Comparison of ENCODE assay signal across 16 cellular contexts in the genomic region with DNA sequence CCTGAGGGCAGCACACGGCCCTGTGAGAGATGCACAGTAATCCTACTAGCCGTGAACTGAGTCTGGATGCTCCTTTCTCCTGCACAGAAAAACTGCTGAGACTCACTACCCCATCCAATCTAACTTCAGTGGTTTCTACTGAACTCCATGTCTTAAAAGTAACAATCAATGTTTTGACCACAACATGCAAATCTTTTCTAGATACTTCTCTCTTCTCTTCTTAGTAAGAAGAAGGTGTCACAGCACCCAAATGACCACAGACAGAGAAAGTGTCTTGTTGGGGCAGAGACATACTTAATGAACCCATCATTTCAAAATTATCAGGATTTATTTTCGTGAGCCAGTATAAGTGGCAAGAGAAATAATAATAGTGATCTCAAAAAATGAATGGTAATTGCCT.
DNase-seq lines count a peak whose midpoint lies in the region; ATAC-seq, FAIRE-seq and TF ChIP-seq lines count a peak whose summit lies in the region.
"Had no signal": no experiment of that assay in that cellular context is flagged by ENCODE, and none has a peak within 500 bp of the region (broad histone marks: within the 10 kb centered on the region; RNA-seq: fewer than 3 reads in every experiment).

No MANE protein-coding gene starts in this region.

- no peak overlapping the region for H3K27ac Mint-ChIP-seq in CD8-positive, alpha-beta memory T cell
- H3K27ac Mint-ChIP-seq: T-helper 2 cell treated with Interferon-gamma antibody and Interleukin-4, amounts not matched to agents 5 μg/mL and 100 μg/mL, for 36 hours had no signal

- CTCF ChIA-PET in CD8-positive, alpha-beta memory T cell (lab: Charles Lee) = no interaction called here

- in situ Hi-C loops in GM13976 (cut with MboI; ENCODE audit: low sequenced_read_pairs, unreplicated experiment) = no loop called here

- ATAC-seq in GM19395 (IDR thresholded peaks at IDR 0.05; ENCODE audit: unreplicated experiment) (peak; percentile 93), HG02678 (IDR thresholded peaks at IDR 0.05; ENCODE audit: unreplicated experiment) (peak; percentile 91), HG03439 (IDR thresholded peaks at IDR 0.05; ENCODE audit: unreplicated experiment) (peak; percentile 77)

- POLR2A ChIA-PET in CD8-positive, alpha-beta memory T cell (lab: Charles Lee) = no interaction called here

- H3K4me1 Mint-ChIP-seq in CD8-positive, alpha-beta memory T cell = no peaks in the 10 kb centered on the region

- H3K4me3 ChIP-seq in CD8-positive, alpha-beta memory T cell (ENCODE audit: low read length) = no peak overlapping the region

- no peaks in the 10 kb centered on the region for H3K4me1 ChIP-seq in CD8-positive, alpha-beta memory T cell (ENCODE audit: insufficient read depth, low read length)
- H3K4me1 ChIP-seq: parathyroid adenoma had no signal

- no peak for FAIRE-seq in frontal cortex (lab: Jason Lieb, UNC)

- H3K9me3 Mint-ChIP-seq in CD8-positive, alpha-beta memory T cell = peaks cover 0 to 7% (median 0%) of the 10 kb centered on the region in 5 donors
- H3K9me3 Mint-ChIP-seq: T-helper 2 cell treated with Interferon-gamma antibody and Interleukin-4, amounts not matched to agents 5 μg/mL and 100 μg/mL, for 36 hours had no signal

- no peaks in the 10 kb centered on the region for H3K9me3 ChIP-seq in CD8-positive, alpha-beta memory T cell (ENCODE audit: low read length)

- H3K27ac ChIP-seq in CD8-positive, alpha-beta memory T cell (ENCODE audit: low read depth, low read length) = no peak overlapping the region
- H3K27ac ChIP-seq: epithelial cell of prostate, parathyroid adenoma had no signal

- H3K36me3 ChIP-seq in CD8-positive, alpha-beta memory T cell (ENCODE audit: insufficient read depth, low read length) = no peaks in the 10 kb centered on the region

- peak; percentile 20 for DNase-seq in GM13976 (ENCODE audit: low spot score)
- DNase-seq in frontal cortex (ENCODE audit: low spot score in 2 of 2) = no peak
- DNase-seq in OCI-M2 (lab: John Stamatoyannopoulos, UW; ENCODE audit: unreplicated experiment) = no peak
- no peak for DNase-seq in amniotic stem cell (lab: John Stamatoyannopoulos, UW)
- no peak for DNase-seq in CD8-positive, alpha-beta memory T cell
- DNase-seq: activated CD4-positive, alpha-beta T cell treated with anti-CD3 and anti-CD28 coated beads, Interleukin-2, amount 50 U/mL, for 48 hours; caudate nucleus; DMS79 treated with DMSO at 0.1 percent for 48 hours; mesenchymal stem cell; RPMI8226 had no signal

- TF ChIP-seq CTCF in GM13976 (IDR thresholded peaks at IDR 0.05; ENCODE audit: borderline replicate concordance, control extremely low read depth, extremely low read depth, insufficient read depth, missing control alignments) = no peak

- no peaks in the 10 kb centered on the region for H3K27me3 Mint-ChIP-seq in CD8-positive, alpha-beta memory T cell

- H3K4me3 Mint-ChIP-seq in CD8-positive, alpha-beta memory T cell = no peak overlapping the region
- H3K4me3 Mint-ChIP-seq: T-helper 2 cell treated with Interferon-gamma antibody and Interleukin-4, amounts not matched to agents 5 μg/mL and 100 μg/mL, for 36 hours had no signal

- H3K36me3 Mint-ChIP-seq in CD8-positive, alpha-beta memory T cell = no peaks in the 10 kb centered on the region

- H3K27me3 ChIP-seq in CD8-positive, alpha-beta memory T cell (ENCODE audit: insufficient read depth, low read length, poor library complexity, severe bottlenecking) = no peaks in the 10 kb centered on the region
